19 cellular contexts compared by ENCODE assay signal in the genomic region with DNA sequence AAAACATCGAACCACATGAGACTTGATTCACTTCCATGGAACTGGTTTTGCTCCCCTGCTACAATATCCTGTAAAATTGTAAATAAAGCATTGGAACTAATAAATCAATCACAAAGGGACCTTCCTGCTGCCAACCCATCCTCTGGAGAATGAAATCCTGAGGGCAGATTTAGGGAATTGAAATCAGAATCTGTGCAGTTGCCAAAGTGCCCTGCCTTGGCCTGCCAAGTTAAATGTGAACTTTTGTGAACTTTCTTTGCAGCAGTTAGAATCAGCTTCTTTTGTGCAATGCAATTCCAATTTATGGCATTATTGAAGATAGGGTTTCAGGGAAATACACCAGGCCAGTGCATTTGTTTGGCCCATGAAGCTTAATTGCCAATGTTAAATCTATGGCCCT.
DNase-seq lines count a peak whose midpoint lies in the region; ATAC-seq and TF ChIP-seq lines count a peak whose summit lies in the region.
"Had no signal": no experiment of that assay in that cellular context is flagged by ENCODE, and none has a peak within 500 bp of the region (broad histone marks: within the 10 kb centered on the region; RNA-seq: fewer than 3 reads in every experiment).

No MANE protein-coding gene starts in this region.

- no peak overlapping the region for H3K4me3 ChIP-seq in subcutaneous abdominal adipose tissue (ENCODE audit: low read depth in 1 of 5, low read length in 5 of 5)

- ATAC-seq in GM18520 (IDR thresholded peaks at IDR 0.05; ENCODE audit: unreplicated experiment) (no peak), omental fat pad (ENCODE audit: low FRiP score) (no peak), HG03460 (IDR thresholded peaks at IDR 0.05; ENCODE audit: unreplicated experiment) (no peak)
- ATAC-seq: activated naive CD4-positive, alpha-beta T cell treated with anti-CD3 and anti-CD28 coated beads, Interleukin-2, amount 50 U/mL, for 72 hours; activated T-cell treated with anti-CD3 and anti-CD28 coated beads, Interleukin-2, amount 50 U/mL, for 4 hours; stimulated activated naive B cell treated with anti-CD40 and anti-IgM and Interleukin-4, amounts not matched to agents 10 μg/mL and 1 μg/mL and 100 μg/mL, for 72 hours had no signal

- DNase-seq in M059J (ENCODE audit: low read depth): peak; percentile 22
- peak; percentile 50 for DNase-seq in medulla oblongata (ENCODE audit: extremely low spot score)
- DNase-seq in NCI-H345 treated with DMSO at 0.1 percent for 48 hours (lab: John Stamatoyannopoulos, UW; ENCODE audit: unreplicated experiment): no peak
- no peak for DNase-seq in omental fat pad (ENCODE audit: low spot score)
- DNase-seq: activated CD4-positive, alpha-beta memory T cell treated with anti-CD3 and anti-CD28 coated beads for 36 hours; activated T-cell treated with anti-CD3 and anti-CD28 coated beads, Interleukin-2, amount 50 U/mL, for 4 hours; brain microvascular endothelial cell; Caco-2; mammary epithelial cell; MM.1S; NCI-H187 treated with DMSO at 0.1 percent for 48 hours; NK-92 treated with Interleukin-12 subunit alpha and Interleukin-12 subunit beta, amount 100 ng/mL, for 24 hours; retina; stimulated activated naive B cell treated with anti-CD40 and anti-IgM and Interleukin-4, amounts not matched to agents 10 μg/mL and 1 μg/mL and 100 μg/mL, for 72 hours had no signal

- no peak overlapping the region for H3K9ac ChIP-seq in subcutaneous abdominal adipose tissue (ENCODE audit: low read length in 5 of 5)

- TF ChIP-seq CTCF in omental fat pad (IDR thresholded peaks at IDR 0.05): no peak

- no peaks in the 10 kb centered on the region for H3K27me3 ChIP-seq in subcutaneous abdominal adipose tissue (ENCODE audit: control insufficient read depth in 5 of 5, insufficient read depth in 4 of 5, low read length in 5 of 5)
- H3K27me3 ChIP-seq: brain microvascular endothelial cell had no signal

- peaks cover 8 to 42% (median 22%) of the 10 kb centered on the region in 5 donors for H3K4me1 ChIP-seq in subcutaneous abdominal adipose tissue (ENCODE audit: control insufficient read depth in 5 of 5, insufficient read depth in 5 of 5, low read length in 5 of 5)

- H3K9me3 ChIP-seq in subcutaneous abdominal adipose tissue (ENCODE audit: control insufficient read depth in 5 of 5, low read length in 5 of 5): no peaks in the 10 kb centered on the region
- H3K9me3 ChIP-seq: Caco-2 had no signal

- no peaks in the 10 kb centered on the region for H3K36me3 ChIP-seq in subcutaneous abdominal adipose tissue (ENCODE audit: control insufficient read depth in 5 of 5, insufficient read depth in 5 of 5, low read length in 5 of 5)
- H3K36me3 ChIP-seq: brain microvascular endothelial cell had no signal

- H3K27ac ChIP-seq in cingulate gyrus (ENCODE audit: low read depth, low read length): peak overlapping the region; percentile 96
- H3K27ac ChIP-seq in subcutaneous abdominal adipose tissue (ENCODE audit: low read depth, low read length): peak overlapping the region; percentile 16
- H3K27ac ChIP-seq: brain microvascular endothelial cell had no signal

Comparison
In these comparisons a context has a peak if more than half of its experiments do, and no peak if none do; other contexts are left out.
1. DNase-seq: peak in M059J (single experiment) and medulla oblongata (single experiment); none in NCI-H345 treated with DMSO at 0.1 percent for 48 hours (single experiment) and omental fat pad (single experiment).